1 cellular context compared by ENCODE assay signal in genomic region chr13:31048521-31048920, GRCh38.
TF ChIP-seq lines count a peak whose summit lies in the region.

No MANE protein-coding gene starts in this region.

TF ChIP-seq in IMR-90, 13 proteins besides CTCF, POLR2A, EP300 and RAD21 (continued from another document):
- TF ChIP-seq ELK1 (IDR thresholded peaks at IDR 0.05; ENCODE audit: borderline replicate concordance, low read depth, low read length) (no peak), CHD1 (IDR thresholded peaks at IDR 0.05; ENCODE audit: low read depth, low read length) (no peak), MXI1 (IDR thresholded peaks at IDR 0.05; ENCODE audit: borderline replicate concordance, low read depth, low read length) (no peak), FOS (IDR thresholded peaks at IDR 0.05; ENCODE audit: low read depth, low read length) (no peak), CEBPB (IDR thresholded peaks at IDR 0.05; ENCODE audit: low read depth, low read length) (no peak), MAZ (IDR thresholded peaks at IDR 0.05; ENCODE audit: borderline replicate concordance, low read depth, low read length) (no peak)
